In genomic region chr10:124091646-124092269, GRCh38 we compare ENCODE assay signal across 8 cellular contexts. TPM values are rescaled to one million over a fixed set of nuclear protein-coding genes. Genes with fewer than 3 reads are reported as not detected.
DNase-seq lines count a peak whose midpoint lies in the region; ATAC-seq and TF ChIP-seq lines count a peak whose summit lies in the region.

No MANE protein-coding gene starts in this region.

- no TSS peak for BruUV-seq in MCF 10A (replicated peaks; lab: Mats Ljungman, UMichigan)

- peak overlapping the region; percentile 35 for H3K27ac Mint-ChIP-seq in MCF 10A (ENCODE audit: low read depth, unreplicated experiment)
- no peak overlapping the region for H3K27ac Mint-ChIP-seq in stimulated activated naive CD8-positive, alpha-beta T cell treated with anti-CD3 and anti-CD28 coated beads, Interleukin-15, amount 100 ng/mL, for 72 hours

- no peaks in the 10 kb centered on the region for H3K9me3 Mint-ChIP-seq in MCF 10A (ENCODE audit: unreplicated experiment)
- H3K9me3 Mint-ChIP-seq in stimulated activated naive CD8-positive, alpha-beta T cell treated with anti-CD3 and anti-CD28 coated beads, Interleukin-15, amount 100 ng/mL, for 72 hours = no peaks in the 10 kb centered on the region

- CTCF ChIA-PET in MCF 10A (lab: Yijun Ruan, JAX) = interaction anchor here (0.5 to 9.0 kb wide), 6 partner anchors 9 to 1165 kb away, joined by 3 to 62 read pairs (median 3); no protein-coding TSS in a partner anchor

- H3K4me1 Mint-ChIP-seq in MCF 10A (ENCODE audit: insufficient read depth, unreplicated experiment) = peaks cover 25% of the 10 kb centered on the region
- peaks cover 17% of the 10 kb centered on the region for H3K4me1 Mint-ChIP-seq in stimulated activated naive CD8-positive, alpha-beta T cell treated with anti-CD3 and anti-CD28 coated beads, Interleukin-15, amount 100 ng/mL, for 72 hours

- no peaks in the 10 kb centered on the region for H3K27me3 Mint-ChIP-seq in MCF 10A (ENCODE audit: insufficient read depth, unreplicated experiment)
- peaks cover 82% of the 10 kb centered on the region for H3K27me3 Mint-ChIP-seq in stimulated activated naive CD8-positive, alpha-beta T cell treated with anti-CD3 and anti-CD28 coated beads, Interleukin-15, amount 100 ng/mL, for 72 hours

- peak overlapping the region; percentile 79 for H3K4me3 Mint-ChIP-seq in MCF 10A (ENCODE audit: unreplicated experiment)
- H3K4me3 Mint-ChIP-seq in stimulated activated naive CD8-positive, alpha-beta T cell treated with anti-CD3 and anti-CD28 coated beads, Interleukin-15, amount 100 ng/mL, for 72 hours = peak overlapping the region; percentile 59 to 79

- H3K27ac ChIP-seq in layer of hippocampus (ENCODE audit: low read depth, low read length) = peak overlapping the region; percentile 83

- peak; percentile 38 for ATAC-seq in Right ventricle myocardium inferior
- no peak for ATAC-seq in stimulated activated naive CD8-positive, alpha-beta T cell treated with anti-CD3 and anti-CD28 coated beads, Interleukin-15, amount 100 ng/mL, for 72 hours
- ATAC-seq in GM19455 (IDR thresholded peaks at IDR 0.05; ENCODE audit: unreplicated experiment) = no peak
- no peak for ATAC-seq in HG03469 (IDR thresholded peaks at IDR 0.05; ENCODE audit: unreplicated experiment)

- peaks cover 6% of the 10 kb centered on the region for H3K36me3 Mint-ChIP-seq in MCF 10A (ENCODE audit: insufficient read depth, unreplicated experiment)

- intact Hi-C loops in Right ventricle myocardium inferior (cut with DNase I) (no loop called here), cardiac septum (cut with DNase I) (no loop called here), MCF 10A (cut with micrococcal nuclease) (loop anchor here (2.0 to 5.0 kb wide), 3 partner anchors 39 to 287 kb away; no protein-coding TSS in a partner anchor)

- TF ChIP-seq CTCF in MCF 10A (IDR thresholded peaks at IDR 0.05; ENCODE audit: unreplicated experiment) = no peak

- H3K27me3 ChIP-seq in layer of hippocampus (ENCODE audit: control insufficient read depth, insufficient read depth, low read length) = peaks cover 6% of the 10 kb centered on the region

- DNase-seq in Right ventricle myocardium inferior (ENCODE audit: missing footprints) (peak; percentile 86), cardiac septum (ENCODE audit: low spot score) (no peak), MCF 10A (ENCODE audit: unreplicated experiment) (no peak)
- DNase-seq in stimulated activated naive CD8-positive, alpha-beta T cell treated with anti-CD3 and anti-CD28 coated beads, Interleukin-15, amount 100 ng/mL, for 72 hours = no peak
- DNase-seq in stimulated activated naive CD4-positive, alpha-beta T cell (lab: John Stamatoyannopoulos, UW) = no peak

- POLR2A ChIA-PET in MCF 10A (lab: Yijun Ruan, JAX) = interaction anchor here (0.7 to 6.6 kb wide), 14 partner anchors 13 to 328 kb away, joined by 3 to 96 read pairs (median 4); no protein-coding TSS in a partner anchor

RNA-seq across cellular contexts. Expression of gene CHST15, which starts 1.6 kb away (rescaled TPM):
- 3.8 TPM for total RNA-seq in Right ventricle myocardium inferior
- 5.4 TPM for total RNA-seq in cardiac septum
- total RNA-seq in MCF 10A (2022) = 32.8 and 38.8 TPM in 2 replicates
